Comparison of ENCODE assay signal across 19 cellular contexts in genomic region chr7:103432713-103433112, GRCh38. TPM values are rescaled to one million over a fixed set of nuclear protein-coding genes. Genes with fewer than 3 reads are reported as not detected.
A peak's percentile ranks its signal among the peaks of the same experiment; 100 is the strongest.
DNase-seq lines count a peak whose midpoint lies in the region; ATAC-seq and TF ChIP-seq lines count a peak whose summit lies in the region.
"Had no signal": no experiment of that assay in that cellular context is flagged by ENCODE, and none has a peak within 500 bp of the region (broad histone marks: within the 10 kb centered on the region; RNA-seq: fewer than 3 reads in every experiment).

No MANE protein-coding gene starts in this region.

- ATAC-seq in GM19463 (IDR thresholded peaks at IDR 0.05; ENCODE audit: unreplicated experiment) (peak; percentile 39), HG03442 (IDR thresholded peaks at IDR 0.05; ENCODE audit: unreplicated experiment) (peak; percentile 77)
- ATAC-seq: Panc1 had no signal

- no peak overlapping the region for H2AFZ ChIP-seq in osteoblast (ENCODE audit: low read length)

- H3K9me3 ChIP-seq in osteoblast (ENCODE audit: low read depth, low read length) = no peaks in the 10 kb centered on the region
- H3K9me3 ChIP-seq: esophagus squamous epithelium, prostate gland, testis had no signal

- no peaks in the 10 kb centered on the region for H3K27me3 ChIP-seq in osteoblast (ENCODE audit: insufficient read depth, low read length)
- H3K27me3 ChIP-seq: testis had no signal

- no peaks in the 10 kb centered on the region for H4K20me1 ChIP-seq in osteoblast (ENCODE audit: insufficient read depth, low read length)

- TF ChIP-seq CTCF in GM12865 (IDR thresholded peaks at IDR 0.05; ENCODE audit: insufficient read depth, low read depth, low read length, missing control alignments) = no peak
- TF ChIP-seq CTCF in osteoblast (IDR thresholded peaks at IDR 0.05; ENCODE audit: extremely low read depth, low read depth, low read length) = no peak

- H3K36me3 ChIP-seq in osteoblast (ENCODE audit: insufficient read depth, low read length) = no peaks in the 10 kb centered on the region
- H3K36me3 ChIP-seq: esophagus squamous epithelium, prostate gland, WERI-Rb-1 had no signal

- no peak overlapping the region for H3K27ac ChIP-seq in osteoblast (ENCODE audit: low read depth, low read length)
- H3K27ac ChIP-seq: dorsolateral prefrontal cortex, esophagus squamous epithelium, prostate gland, testis, WERI-Rb-1 had no signal

- H3K4me1 ChIP-seq in osteoblast (ENCODE audit: insufficient read depth, low read length) = no peaks in the 10 kb centered on the region
- H3K4me1 ChIP-seq: esophagus squamous epithelium, prostate gland, testis had no signal

- DNase-seq in GM12865 (ENCODE audit: low read depth) (peak; percentile 40), fibroblast of peridontal ligament (ENCODE audit: extremely low read depth) (peak; percentile 7), NCI-H187 (lab: John Stamatoyannopoulos, UW) (no peak), osteoblast (ENCODE audit: insufficient read length, low spot score, missing footprints) (no peak), NCI-H226 (no peak), ureter (ENCODE audit: low spot score) (no peak)
- DNase-seq: activated naive CD4-positive, alpha-beta T cell; DMS79 treated with DMSO at 0.1 percent for 48 hours; dorsolateral prefrontal cortex; esophagus squamous epithelium; hypothalamus; NCI-H1436; NCI-H446 treated with DMSO at 0.1 percent for 48 hours; testis; WERI-Rb-1 had no signal

- no peaks in the 10 kb centered on the region for H3K79me2 ChIP-seq in osteoblast (ENCODE audit: insufficient read depth, low read length)

- no peak overlapping the region for H3K4me2 ChIP-seq in osteoblast (ENCODE audit: insufficient read depth, low read length)

- no peak overlapping the region for H3K4me3 ChIP-seq in GM12865 (ENCODE audit: low read depth, low read length)
- H3K4me3 ChIP-seq in osteoblast (ENCODE audit: insufficient read depth, low read length) = no peak overlapping the region
- H3K4me3 ChIP-seq: dorsolateral prefrontal cortex, esophagus squamous epithelium, prostate gland, testis had no signal

RNA-seq across cellular contexts. Expression of gene SLC26A5, which starts 13.3 kb away (rescaled TPM):
- not detected in 2 replicates for total RNA-seq in osteoblast
- total RNA-seq in ureter = 6.2 TPM

Comparison
In these comparisons a context has a peak if more than half of its experiments do, and no peak if none do; other contexts are left out.
1. DNase-seq: peak in GM12865 (single experiment) and fibroblast of peridontal ligament (single experiment); none in NCI-H187 (0 of 2), osteoblast (single experiment), NCI-H226 (single experiment) and ureter (single experiment).